Comparison of ENCODE assay signal across 25 cellular contexts in the genomic region with DNA sequence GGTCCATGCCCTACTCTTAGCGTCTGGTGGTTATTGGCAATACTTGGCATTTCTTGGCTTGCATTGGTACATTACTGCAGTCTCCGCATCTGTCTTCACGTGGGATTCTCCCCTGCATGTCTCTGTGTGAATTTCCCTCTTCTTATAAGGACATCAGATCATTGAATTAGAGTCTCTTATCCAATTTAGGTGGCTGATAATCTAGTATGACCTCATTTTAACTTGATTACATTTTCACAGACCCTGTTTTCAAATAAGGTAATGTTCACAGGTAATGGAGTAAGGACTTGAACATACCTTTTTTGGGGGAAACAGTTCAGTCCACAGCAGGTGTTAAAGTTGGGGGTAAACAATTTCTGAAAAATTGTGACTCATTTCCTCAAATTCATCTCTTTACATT.
"Had no signal": no experiment of that assay in that cellular context is flagged by ENCODE, and none has a peak within 500 bp of the region (broad histone marks: within the 10 kb centered on the region; RNA-seq: fewer than 3 reads in every experiment).

No MANE protein-coding gene starts in this region.

- H3K9me3 Mint-ChIP-seq: stimulated activated naive CD8-positive, alpha-beta T cell treated with anti-CD3 and anti-CD28 coated beads, Interleukin-15, Interleukin-2, amounts not matched to agents 100 ng/mL and 50 ng/mL, for 24 hours; T-cell; T-helper 2 cell treated with Interferon-gamma antibody and Interleukin-4, amounts not matched to agents 5 μg/mL and 100 μg/mL, for 36 hours had no signal

- H3K27ac Mint-ChIP-seq: brain; naive thymus-derived CD4-positive, alpha-beta T cell; stimulated activated naive CD8-positive, alpha-beta T cell treated with anti-CD3 and anti-CD28 coated beads, Interleukin-15, Interleukin-2, amounts not matched to agents 100 ng/mL and 50 ng/mL, for 24 hours; T-cell; T-helper 2 cell treated with Interferon-gamma antibody and Interleukin-4, amounts not matched to agents 5 μg/mL and 100 μg/mL, for 36 hours had no signal

- H3K27ac ChIP-seq: hepatocyte, left lung, pancreas, SK-N-MC, thyroid gland, upper lobe of right lung, VCaP had no signal

- H3K4me3 Mint-ChIP-seq: brain; stimulated activated naive CD8-positive, alpha-beta T cell treated with anti-CD3 and anti-CD28 coated beads, Interleukin-15, Interleukin-2, amounts not matched to agents 100 ng/mL and 50 ng/mL, for 24 hours; T-cell; T-helper 2 cell treated with Interferon-gamma antibody and Interleukin-4, amounts not matched to agents 5 μg/mL and 100 μg/mL, for 36 hours had no signal

- H3K27me3 Mint-ChIP-seq: brain; naive thymus-derived CD4-positive, alpha-beta T cell; stimulated activated naive CD8-positive, alpha-beta T cell treated with anti-CD3 and anti-CD28 coated beads, Interleukin-15, Interleukin-2, amounts not matched to agents 100 ng/mL and 50 ng/mL, for 24 hours; T-cell had no signal

- H3K4me3 ChIP-seq: hepatocyte, left lung, lung, pancreas, SK-N-MC, thyroid gland, upper lobe of right lung had no signal

- H3K4me2 ChIP-seq: hepatocyte had no signal

- H3K27me3 ChIP-seq: hepatocyte, left lung, pancreas, thyroid gland, upper lobe of right lung had no signal

- FAIRE-seq: frontal cortex, pancreas had no signal

- H2AFZ ChIP-seq: hepatocyte had no signal

- H3K36me3 ChIP-seq: left lung, pancreas, thyroid gland, upper lobe of right lung had no signal

- H3K9me3 ChIP-seq: left lung, pancreas, thyroid gland, upper lobe of right lung had no signal

- ATAC-seq: left lung; naive thymus-derived CD4-positive, alpha-beta T cell; pancreas; right cardiac atrium; T-cell; upper lobe of right lung had no signal

- DNase-seq: activated CD4-positive, alpha-beta T cell treated with anti-CD3 and anti-CD28 coated beads, Interleukin-2, amount 50 U/mL, for 1 hour; activated CD4-positive, CD25-positive, alpha-beta regulatory T cell treated with anti-CD3 and anti-CD28 coated beads, Interleukin-2, amount 50 U/mL, for 72 hours; activated naive CD4-positive, alpha-beta T cell treated with Interleukin-2 at 50 U/mL for 16 hours; dermis blood vessel endothelial cell; effector CD8-positive, alpha-beta T cell; erythroblast; glutamatergic neuron; kidney glomerular epithelial cell; left lung; naive thymus-derived CD4-positive, alpha-beta T cell; pancreas; stimulated activated CD4-positive, alpha-beta T cell treated with anti-CD3 and anti-CD28 coated beads, Interleukin-12 subunit alpha, Interleukin-12 subunit beta, amount 100 ng/mL, for 4 hours; substantia nigra; T-cell; thyroid gland; upper lobe of right lung had no signal
